Comparison of ENCODE assay signal across 1 cellular context in the genomic region with DNA sequence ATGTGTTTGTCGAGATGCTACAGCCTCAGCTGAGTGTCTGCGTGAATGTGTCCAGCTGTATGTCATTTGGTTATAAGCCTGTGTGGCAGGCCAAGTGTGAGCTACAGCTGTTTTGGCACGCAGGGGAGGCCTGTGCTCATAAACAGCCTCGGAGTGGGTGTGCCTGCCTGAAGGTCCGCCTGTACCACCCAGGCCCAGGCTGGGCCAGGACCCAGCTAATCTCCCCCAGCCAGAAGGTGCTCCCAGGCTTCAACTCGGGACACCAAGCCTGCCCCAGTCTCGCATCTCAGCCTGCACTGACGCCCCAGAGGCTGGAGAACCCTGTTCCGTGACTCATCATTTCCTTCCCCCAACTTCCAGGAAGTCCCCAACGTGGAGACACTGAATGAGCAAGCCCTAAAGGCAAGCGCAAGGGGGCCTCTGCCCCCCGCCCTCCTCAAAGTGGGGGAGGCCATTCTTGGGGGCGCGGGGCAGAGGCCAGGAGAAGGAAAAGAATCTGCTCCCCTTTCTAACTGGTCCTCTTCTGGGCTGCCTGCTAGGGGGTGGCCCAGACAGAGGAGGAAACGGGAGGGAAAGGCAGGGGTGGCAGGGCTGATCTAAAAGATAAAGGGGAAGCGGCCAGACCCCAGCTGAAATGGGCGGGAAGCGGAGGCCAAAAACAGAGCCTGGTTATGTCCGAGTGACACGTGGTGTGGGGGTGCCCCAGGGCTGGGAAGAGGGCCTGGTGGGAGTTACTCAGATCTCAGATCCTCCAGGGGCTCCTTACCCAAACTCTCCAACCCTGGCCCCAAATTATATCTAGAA.
TF ChIP-seq lines count a peak whose summit lies in the region.

No MANE protein-coding gene starts in this region.

TF ChIP-seq in HEK293, 187 proteins besides CTCF, POLR2A, EP300 and RAD21 (continued from another document and continues in another):
- TF ChIP-seq, protein P1, sequence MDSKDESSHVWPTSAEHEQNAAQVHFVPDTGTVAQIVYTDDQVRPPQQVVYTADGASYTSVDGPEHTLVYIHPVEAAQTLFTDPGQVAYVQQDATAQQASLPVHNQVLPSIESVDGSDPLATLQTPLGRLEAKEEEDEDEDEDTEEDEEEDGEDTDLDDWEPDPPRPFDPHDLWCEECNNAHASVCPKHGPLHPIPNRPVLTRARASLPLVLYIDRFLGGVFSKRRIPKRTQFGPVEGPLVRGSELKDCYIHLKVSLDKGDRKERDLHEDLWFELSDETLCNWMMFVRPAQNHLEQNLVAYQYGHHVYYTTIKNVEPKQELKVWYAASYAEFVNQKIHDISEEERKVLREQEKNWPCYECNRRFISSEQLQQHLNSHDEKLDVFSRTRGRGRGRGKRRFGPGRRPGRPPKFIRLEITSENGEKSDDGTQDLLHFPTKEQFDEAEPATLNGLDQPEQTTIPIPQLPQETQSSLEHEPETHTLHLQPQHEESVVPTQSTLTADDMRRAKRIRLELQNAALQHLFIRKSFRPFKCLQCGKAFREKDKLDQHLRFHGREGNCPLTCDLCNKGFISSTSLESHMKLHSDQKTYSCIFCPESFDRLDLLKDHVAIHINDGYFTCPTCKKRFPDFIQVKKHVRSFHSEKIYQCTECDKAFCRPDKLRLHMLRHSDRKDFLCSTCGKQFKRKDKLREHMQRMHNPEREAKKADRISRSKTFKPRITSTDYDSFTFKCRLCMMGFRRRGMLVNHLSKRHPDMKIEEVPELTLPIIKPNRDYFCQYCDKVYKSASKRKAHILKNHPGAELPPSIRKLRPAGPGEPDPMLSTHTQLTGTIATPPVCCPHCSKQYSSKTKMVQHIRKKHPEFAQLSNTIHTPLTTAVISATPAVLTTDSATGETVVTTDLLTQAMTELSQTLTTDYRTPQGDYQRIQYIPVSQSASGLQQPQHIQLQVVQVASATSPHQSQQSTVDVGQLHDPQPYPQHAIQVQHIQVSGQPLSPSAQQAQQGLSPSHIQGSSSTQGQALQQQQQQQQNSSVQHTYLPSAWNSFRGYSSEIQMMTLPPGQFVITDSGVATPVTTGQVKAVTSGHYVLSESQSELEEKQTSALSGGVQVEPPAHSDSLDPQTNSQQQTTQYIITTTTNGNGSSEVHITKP (tag by site-specific recombination; IDR thresholded peaks at IDR 0.05): peak; percentile 99
- TF ChIP-seq, protein P2, sequence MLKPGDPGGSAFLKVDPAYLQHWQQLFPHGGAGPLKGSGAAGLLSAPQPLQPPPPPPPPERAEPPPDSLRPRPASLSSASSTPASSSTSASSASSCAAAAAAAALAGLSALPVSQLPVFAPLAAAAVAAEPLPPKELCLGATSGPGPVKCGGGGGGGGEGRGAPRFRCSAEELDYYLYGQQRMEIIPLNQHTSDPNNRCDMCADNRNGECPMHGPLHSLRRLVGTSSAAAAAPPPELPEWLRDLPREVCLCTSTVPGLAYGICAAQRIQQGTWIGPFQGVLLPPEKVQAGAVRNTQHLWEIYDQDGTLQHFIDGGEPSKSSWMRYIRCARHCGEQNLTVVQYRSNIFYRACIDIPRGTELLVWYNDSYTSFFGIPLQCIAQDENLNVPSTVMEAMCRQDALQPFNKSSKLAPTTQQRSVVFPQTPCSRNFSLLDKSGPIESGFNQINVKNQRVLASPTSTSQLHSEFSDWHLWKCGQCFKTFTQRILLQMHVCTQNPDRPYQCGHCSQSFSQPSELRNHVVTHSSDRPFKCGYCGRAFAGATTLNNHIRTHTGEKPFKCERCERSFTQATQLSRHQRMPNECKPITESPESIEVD (tag by site-specific recombination; IDR thresholded peaks at IDR 0.05): no peak
- TF ChIP-seq ZNF175 (tag by site-specific recombination; IDR thresholded peaks at IDR 0.05) (no peak), ZBTB1 (tag by site-specific recombination; IDR thresholded peaks at IDR 0.05) (no peak), ZBTB21 (tag by site-specific recombination; IDR thresholded peaks at IDR 0.05) (no peak), ZFHX2 (tag by site-specific recombination; conservative IDR thresholded peaks at IDR 0.05) (peak; percentile 37), FEZF1 (tag by site-specific recombination; IDR thresholded peaks at IDR 0.05) (peak; percentile 66), ZNF473 (tag by site-specific recombination; IDR thresholded peaks at IDR 0.05) (no peak), ZNF23 (tag by site-specific recombination; IDR thresholded peaks at IDR 0.05; ENCODE audit: borderline replicate concordance) (no peak), ZNF544 (tag by site-specific recombination; IDR thresholded peaks at IDR 0.05) (no peak), ZNF391 (tag by site-specific recombination; IDR thresholded peaks at IDR 0.05; ENCODE audit: borderline replicate concordance, low read depth) (0 out of 2 replicates have a peak, but pooled peaks have one; percentile 42), ZNF843 (tag by site-specific recombination; IDR thresholded peaks at IDR 0.05) (no peak), ZSCAN30 (tag by site-specific recombination; IDR thresholded peaks at IDR 0.05) (peak; percentile 28; the same call in 1 of the 2 replicates), IKZF3 (tag by site-specific recombination; IDR thresholded peaks at IDR 0.05) (peak; percentile 49), ZNF266 (tag by site-specific recombination; IDR thresholded peaks at IDR 0.05; ENCODE audit: low read depth) (no peak), TCF7L2 (IDR thresholded peaks at IDR 0.05; ENCODE audit: borderline replicate concordance, low read depth, low read length) (no peak), ZNF324 (tag by site-specific recombination; IDR thresholded peaks at IDR 0.05) (no peak; the same call in 1 of the 2 replicates), ZNF341 (tag by site-specific recombination; IDR thresholded peaks at IDR 0.05; ENCODE audit: low read depth) (peak; percentile 60), ZNF157 (tag by site-specific recombination; IDR thresholded peaks at IDR 0.05) (no peak)
- TF ChIP-seq, protein P3, sequence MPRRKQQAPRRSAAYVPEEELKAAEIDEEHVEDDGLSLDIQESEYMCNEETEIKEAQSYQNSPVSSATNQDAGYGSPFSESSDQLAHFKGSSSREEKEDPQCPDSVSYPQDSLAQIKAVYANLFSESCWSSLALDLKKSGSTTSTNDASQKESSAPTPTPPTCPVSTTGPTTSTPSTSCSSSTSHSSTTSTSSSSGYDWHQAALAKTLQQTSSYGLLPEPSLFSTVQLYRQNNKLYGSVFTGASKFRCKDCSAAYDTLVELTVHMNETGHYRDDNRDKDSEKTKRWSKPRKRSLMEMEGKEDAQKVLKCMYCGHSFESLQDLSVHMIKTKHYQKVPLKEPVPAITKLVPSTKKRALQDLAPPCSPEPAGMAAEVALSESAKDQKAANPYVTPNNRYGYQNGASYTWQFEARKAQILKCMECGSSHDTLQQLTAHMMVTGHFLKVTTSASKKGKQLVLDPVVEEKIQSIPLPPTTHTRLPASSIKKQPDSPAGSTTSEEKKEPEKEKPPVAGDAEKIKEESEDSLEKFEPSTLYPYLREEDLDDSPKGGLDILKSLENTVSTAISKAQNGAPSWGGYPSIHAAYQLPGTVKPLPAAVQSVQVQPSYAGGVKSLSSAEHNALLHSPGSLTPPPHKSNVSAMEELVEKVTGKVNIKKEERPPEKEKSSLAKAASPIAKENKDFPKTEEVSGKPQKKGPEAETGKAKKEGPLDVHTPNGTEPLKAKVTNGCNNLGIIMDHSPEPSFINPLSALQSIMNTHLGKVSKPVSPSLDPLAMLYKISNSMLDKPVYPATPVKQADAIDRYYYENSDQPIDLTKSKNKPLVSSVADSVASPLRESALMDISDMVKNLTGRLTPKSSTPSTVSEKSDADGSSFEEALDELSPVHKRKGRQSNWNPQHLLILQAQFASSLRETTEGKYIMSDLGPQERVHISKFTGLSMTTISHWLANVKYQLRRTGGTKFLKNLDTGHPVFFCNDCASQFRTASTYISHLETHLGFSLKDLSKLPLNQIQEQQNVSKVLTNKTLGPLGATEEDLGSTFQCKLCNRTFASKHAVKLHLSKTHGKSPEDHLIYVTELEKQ (tag by site-specific recombination; IDR thresholded peaks at IDR 0.05; ENCODE audit: borderline replicate concordance): no peak
- TF ChIP-seq, protein P4, sequence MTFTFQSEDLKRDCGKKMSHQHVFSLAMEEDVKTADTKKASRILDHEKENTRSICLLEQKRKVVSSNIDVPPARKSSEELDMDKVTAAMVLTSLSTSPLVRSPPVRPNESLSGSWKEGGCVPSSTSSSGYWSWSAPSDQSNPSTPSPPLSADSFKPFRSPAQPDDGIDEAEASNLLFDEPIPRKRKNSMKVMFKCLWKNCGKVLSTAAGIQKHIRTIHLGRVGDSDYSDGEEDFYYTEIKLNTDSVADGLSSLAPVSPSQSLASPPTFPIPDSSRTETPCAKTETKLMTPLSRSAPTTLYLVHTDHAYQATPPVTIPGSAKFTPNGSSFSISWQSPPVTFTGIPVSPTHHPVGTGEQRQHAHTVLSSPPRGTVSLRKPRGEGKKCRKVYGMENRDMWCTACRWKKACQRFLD (tag by site-specific recombination; IDR thresholded peaks at IDR 0.05): no peak
- TF ChIP-seq, protein P5, sequence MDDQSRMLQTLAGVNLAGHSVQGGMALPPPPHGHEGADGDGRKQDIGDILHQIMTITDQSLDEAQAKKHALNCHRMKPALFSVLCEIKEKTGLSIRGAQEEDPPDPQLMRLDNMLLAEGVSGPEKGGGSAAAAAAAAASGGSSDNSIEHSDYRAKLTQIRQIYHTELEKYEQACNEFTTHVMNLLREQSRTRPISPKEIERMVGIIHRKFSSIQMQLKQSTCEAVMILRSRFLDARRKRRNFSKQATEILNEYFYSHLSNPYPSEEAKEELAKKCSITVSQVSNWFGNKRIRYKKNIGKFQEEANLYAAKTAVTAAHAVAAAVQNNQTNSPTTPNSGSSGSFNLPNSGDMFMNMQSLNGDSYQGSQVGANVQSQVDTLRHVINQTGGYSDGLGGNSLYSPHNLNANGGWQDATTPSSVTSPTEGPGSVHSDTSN (CRISPR knock-in tag; IDR thresholded peaks at IDR 0.05): peak; percentile 41; the same call in 1 of the 2 replicates
- TF ChIP-seq, protein P6, sequence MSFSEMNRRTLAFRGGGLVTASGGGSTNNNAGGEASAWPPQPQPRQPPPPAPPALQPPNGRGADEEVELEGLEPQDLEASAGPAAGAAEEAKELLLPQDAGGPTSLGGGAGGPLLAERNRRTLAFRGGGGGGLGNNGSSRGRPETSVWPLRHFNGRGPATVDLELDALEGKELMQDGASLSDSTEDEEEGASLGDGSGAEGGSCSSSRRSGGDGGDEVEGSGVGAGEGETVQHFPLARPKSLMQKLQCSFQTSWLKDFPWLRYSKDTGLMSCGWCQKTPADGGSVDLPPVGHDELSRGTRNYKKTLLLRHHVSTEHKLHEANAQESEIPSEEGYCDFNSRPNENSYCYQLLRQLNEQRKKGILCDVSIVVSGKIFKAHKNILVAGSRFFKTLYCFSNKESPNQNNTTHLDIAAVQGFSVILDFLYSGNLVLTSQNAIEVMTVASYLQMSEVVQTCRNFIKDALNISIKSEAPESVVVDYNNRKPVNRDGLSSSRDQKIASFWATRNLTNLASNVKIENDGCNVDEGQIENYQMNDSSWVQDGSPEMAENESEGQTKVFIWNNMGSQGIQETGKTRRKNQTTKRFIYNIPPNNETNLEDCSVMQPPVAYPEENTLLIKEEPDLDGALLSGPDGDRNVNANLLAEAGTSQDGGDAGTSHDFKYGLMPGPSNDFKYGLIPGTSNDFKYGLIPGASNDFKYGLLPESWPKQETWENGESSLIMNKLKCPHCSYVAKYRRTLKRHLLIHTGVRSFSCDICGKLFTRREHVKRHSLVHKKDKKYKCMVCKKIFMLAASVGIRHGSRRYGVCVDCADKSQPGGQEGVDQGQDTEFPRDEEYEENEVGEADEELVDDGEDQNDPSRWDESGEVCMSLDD (tag by site-specific recombination; IDR thresholded peaks at IDR 0.05): peak; percentile 86
- TF ChIP-seq, protein P7, sequence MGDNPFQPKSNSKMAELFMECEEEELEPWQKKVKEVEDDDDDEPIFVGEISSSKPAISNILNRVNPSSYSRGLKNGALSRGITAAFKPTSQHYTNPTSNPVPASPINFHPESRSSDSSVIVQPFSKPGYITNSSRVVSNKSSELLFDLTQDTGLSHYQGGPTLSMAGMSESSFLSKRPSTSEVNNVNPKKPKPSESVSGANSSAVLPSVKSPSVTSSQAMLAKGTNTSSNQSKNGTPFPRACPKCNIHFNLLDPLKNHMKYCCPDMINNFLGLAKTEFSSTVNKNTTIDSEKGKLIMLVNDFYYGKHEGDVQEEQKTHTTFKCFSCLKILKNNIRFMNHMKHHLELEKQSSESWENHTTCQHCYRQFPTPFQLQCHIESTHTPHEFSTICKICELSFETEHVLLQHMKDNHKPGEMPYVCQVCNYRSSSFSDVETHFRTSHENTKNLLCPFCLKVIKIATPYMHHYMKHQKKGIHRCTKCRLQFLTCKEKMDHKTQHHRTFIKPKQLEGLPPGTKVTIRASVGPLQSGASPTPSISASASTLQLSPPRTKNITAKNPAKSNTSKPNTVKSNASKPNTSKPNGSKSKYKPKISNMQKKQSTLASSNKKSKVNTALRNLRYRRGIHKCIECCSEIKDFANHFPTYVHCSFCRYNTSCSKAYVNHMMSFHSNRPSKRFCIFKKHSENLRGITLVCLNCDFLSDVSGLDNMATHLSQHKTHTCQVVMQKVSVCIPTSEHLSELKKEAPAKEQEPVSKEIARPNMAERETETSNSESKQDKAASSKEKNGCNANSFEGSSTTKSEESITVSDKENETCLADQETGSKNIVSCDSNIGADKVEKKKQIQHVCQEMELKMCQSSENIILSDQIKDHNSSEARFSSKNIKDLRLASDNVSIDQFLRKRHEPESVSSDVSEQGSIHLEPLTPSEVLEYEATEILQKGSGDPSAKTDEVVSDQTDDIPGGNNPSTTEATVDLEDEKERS (tag by site-specific recombination; IDR thresholded peaks at IDR 0.05): no peak
- TF ChIP-seq, protein P8, sequence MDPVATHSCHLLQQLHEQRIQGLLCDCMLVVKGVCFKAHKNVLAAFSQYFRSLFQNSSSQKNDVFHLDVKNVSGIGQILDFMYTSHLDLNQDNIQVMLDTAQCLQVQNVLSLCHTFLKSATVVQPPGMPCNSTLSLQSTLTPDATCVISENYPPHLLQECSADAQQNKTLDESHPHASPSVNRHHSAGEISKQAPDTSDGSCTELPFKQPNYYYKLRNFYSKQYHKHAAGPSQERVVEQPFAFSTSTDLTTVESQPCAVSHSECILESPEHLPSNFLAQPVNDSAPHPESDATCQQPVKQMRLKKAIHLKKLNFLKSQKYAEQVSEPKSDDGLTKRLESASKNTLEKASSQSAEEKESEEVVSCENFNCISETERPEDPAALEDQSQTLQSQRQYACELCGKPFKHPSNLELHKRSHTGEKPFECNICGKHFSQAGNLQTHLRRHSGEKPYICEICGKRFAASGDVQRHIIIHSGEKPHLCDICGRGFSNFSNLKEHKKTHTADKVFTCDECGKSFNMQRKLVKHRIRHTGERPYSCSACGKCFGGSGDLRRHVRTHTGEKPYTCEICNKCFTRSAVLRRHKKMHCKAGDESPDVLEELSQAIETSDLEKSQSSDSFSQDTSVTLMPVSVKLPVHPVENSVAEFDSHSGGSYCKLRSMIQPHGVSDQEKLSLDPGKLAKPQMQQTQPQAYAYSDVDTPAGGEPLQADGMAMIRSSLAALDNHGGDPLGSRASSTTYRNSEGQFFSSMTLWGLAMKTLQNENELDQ (tag by site-specific recombination; IDR thresholded peaks at IDR 0.05; ENCODE audit: low read depth): no peak
- TF ChIP-seq, protein P9, sequence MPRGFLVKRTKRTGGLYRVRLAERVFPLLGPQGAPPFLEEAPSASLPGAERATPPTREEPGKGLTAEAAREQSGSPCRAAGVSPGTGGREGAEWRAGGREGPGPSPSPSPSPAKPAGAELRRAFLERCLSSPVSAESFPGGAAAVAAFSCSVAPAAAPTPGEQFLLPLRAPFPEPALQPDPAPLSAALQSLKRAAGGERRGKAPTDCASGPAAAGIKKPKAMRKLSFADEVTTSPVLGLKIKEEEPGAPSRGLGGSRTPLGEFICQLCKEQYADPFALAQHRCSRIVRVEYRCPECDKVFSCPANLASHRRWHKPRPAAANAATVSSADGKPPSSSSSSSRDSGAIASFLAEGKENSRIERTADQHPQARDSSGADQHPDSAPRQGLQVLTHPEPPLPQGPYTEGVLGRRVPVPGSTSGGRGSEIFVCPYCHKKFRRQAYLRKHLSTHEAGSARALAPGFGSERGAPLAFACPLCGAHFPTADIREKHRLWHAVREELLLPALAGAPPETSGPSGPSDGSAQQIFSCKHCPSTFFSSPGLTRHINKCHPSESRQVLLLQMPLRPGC (tag by site-specific recombination; IDR thresholded peaks at IDR 0.05): 0 out of 2 replicates have a peak, but pooled peaks have one; percentile 19
